16 cellular contexts compared by ENCODE assay signal in genomic region chrX:136179133-136179532, GRCh38. TPM values are rescaled to one million over a fixed set of nuclear protein-coding genes. Genes with fewer than 3 reads are reported as not detected.
DNase-seq lines count a peak whose midpoint lies in the region; ATAC-seq, FAIRE-seq and TF ChIP-seq lines count a peak whose summit lies in the region.
"Had no signal": no experiment of that assay in that cellular context is flagged by ENCODE, and none has a peak within 500 bp of the region (broad histone marks: within the 10 kb centered on the region; RNA-seq: fewer than 3 reads in every experiment).

No MANE protein-coding gene starts in this region.

- 54 to 56% methylated on average over 4 of the region's 4 CpGs for WGBS in heart right ventricle, 2 donors
- 60% methylated on average over 4 of the region's 4 CpGs for WGBS in right cardiac atrium
- 59 to 90% (median 69%) methylated on average over 4 of the region's 4 CpGs for WGBS in stomach, 5 donors
- 72 to 89% (median 83%) methylated on average over 4 of the region's 4 CpGs for WGBS in spleen, 5 donors

- peak in 3 of 8 donors; percentile 27 to 77 (median 36) for ATAC-seq in heart right ventricle
- ATAC-seq in left cardiac atrium = no peak
- no peak for ATAC-seq in right cardiac atrium
- ATAC-seq in mucosa of descending colon = no peak
- ATAC-seq in GM21576 (IDR thresholded peaks at IDR 0.05; ENCODE audit: unreplicated experiment) = no peak

- H3K36me3 ChIP-seq in heart right ventricle = peaks cover 0 to 11% (median 0%) of the 10 kb centered on the region in 9 donors
- H3K36me3 ChIP-seq in stomach = no peaks in the 10 kb centered on the region
- no peaks in the 10 kb centered on the region for H3K36me3 ChIP-seq in mucosa of descending colon (ENCODE audit: low read depth)
- no peaks in the 10 kb centered on the region for H3K36me3 ChIP-seq in spleen

- H3K9me3 ChIP-seq in heart right ventricle = no peaks in the 10 kb centered on the region
- no peaks in the 10 kb centered on the region for H3K9me3 ChIP-seq in right cardiac atrium (ENCODE audit: control insufficient read depth, low read length)
- no peaks in the 10 kb centered on the region for H3K9me3 ChIP-seq in stomach
- no peaks in the 10 kb centered on the region for H3K9me3 ChIP-seq in mucosa of descending colon
- no peaks in the 10 kb centered on the region for H3K9me3 ChIP-seq in spleen

- H3K4me1 ChIP-seq in heart right ventricle (peaks cover 0 to 84% (median 18%) of the 10 kb centered on the region in 9 donors), right cardiac atrium (ENCODE audit: control insufficient read depth, insufficient read depth, low read length) (peaks cover 3% of the 10 kb centered on the region), stomach (peaks cover 0 to 31% (median 0%) of the 10 kb centered on the region in 4 donors), mucosa of descending colon (ENCODE audit: low read depth) (no peaks in the 10 kb centered on the region), spleen (no peaks in the 10 kb centered on the region)

- H3K4me3 ChIP-seq in heart right ventricle (no peak overlapping the region), right cardiac atrium (ENCODE audit: low read length) (no peak overlapping the region), stomach (no peak overlapping the region), mucosa of descending colon (no peak overlapping the region), spleen (no peak overlapping the region)

- no peak for TF ChIP-seq EP300 in stomach (IDR thresholded peaks at IDR 0.05)

- H3K27ac ChIP-seq in heart right ventricle = peak overlapping the region in 9 of 10 donors; percentile 22 to 82 (median 54)
- H3K27ac ChIP-seq in right cardiac atrium (ENCODE audit: low read length) = peak overlapping the region; percentile 64
- H3K27ac ChIP-seq in stomach = peak overlapping the region in 4 of 5 donors; percentile 44 to 86 (median 58)
- no peak overlapping the region for H3K27ac ChIP-seq in spleen
- H3K27ac ChIP-seq: RWPE1 had no signal

- no peak for TF ChIP-seq POLR2A in stomach (IDR thresholded peaks at IDR 0.05)
- TF ChIP-seq POLR2A in spleen (IDR thresholded peaks at IDR 0.05) = no peak
- no peak for TF ChIP-seq POLR2A in GM12892 (IDR thresholded peaks at IDR 0.05; ENCODE audit: low read depth, low read length)

- no peak for TF ChIP-seq CTCF in heart right ventricle (IDR thresholded peaks at IDR 0.05)
- TF ChIP-seq CTCF in stomach (IDR thresholded peaks at IDR 0.05) = no peak
- no peak for TF ChIP-seq CTCF in mucosa of descending colon (IDR thresholded peaks at IDR 0.05)
- no peak for TF ChIP-seq CTCF in spleen (IDR thresholded peaks at IDR 0.05 in 8 of 11, conservative IDR thresholded peaks at IDR 0.05 in 3 of 11)

- intact Hi-C loops in heart right ventricle (cut with DNase I) (no loop called here), left cardiac atrium (cut with DNase I) (no loop called here), right cardiac atrium (cut with DNase I) (no loop called here), stomach (cut with DNase I; ENCODE audit: low total_unique reads) (no loop called here), mucosa of descending colon (cut with DNase I, micrococcal nuclease) (no loop called here), spleen (cut with DNase I; ENCODE audit: low total_unique reads) (no loop called here)

- no peak for FAIRE-seq in GM12892 (lab: Jason Lieb, UNC)

- DNase-seq in heart right ventricle (no peak), left cardiac atrium (no peak), right cardiac atrium (no peak), stomach (no peak), mucosa of descending colon (no peak), spleen (no peak), GM12892 (ENCODE audit: insufficient read length) (no peak)
- DNase-seq: Calu3; CD4-positive, alpha-beta memory T cell; DMS53; NCI-H187; NCI-H69; NK-92 treated with Interleukin-12 subunit alpha and Interleukin-12 subunit beta, amount 100 ng/mL, for 24 hours; OCI-M1 had no signal

- peaks cover 0 to 22% (median 0%) of the 10 kb centered on the region in 7 donors for H3K27me3 ChIP-seq in heart right ventricle
- no peaks in the 10 kb centered on the region for H3K27me3 ChIP-seq in right cardiac atrium (ENCODE audit: control insufficient read depth, insufficient read depth)
- H3K27me3 ChIP-seq in stomach = peaks cover 0 to 4% (median 0%) of the 10 kb centered on the region in 3 donors
- H3K27me3 ChIP-seq in spleen (replicated peaks in 1 of 7) = peaks cover 0 to 6% (median 0%) of the 10 kb centered on the region in 7 donors

RNA-seq across cellular contexts. Expression of gene FHL1, which starts 31.8 kb away (rescaled TPM):
- total RNA-seq in heart right ventricle = 1,000 to 10,000 TPM in 8 of 10 donors, 100 to 1,000 TPM in 2; 367 to 3,919 (median 2,586) TPM
- 1,000 to 10,000 TPM in 1 of 2 donors, 100 to 1,000 TPM in 1; 480 to 3,681 TPM for polyA plus RNA-seq in heart right ventricle
- total RNA-seq in left cardiac atrium = 1,000 to 10,000 TPM; 1,025 to 1,081 TPM
- 100 to 1,000 TPM; 255 to 871 (median 312) TPM for total RNA-seq in right cardiac atrium
- 442 TPM for polyA plus RNA-seq in right cardiac atrium
- total RNA-seq in stomach = 1,000 to 10,000 TPM in 1 of 5 donors, 100 to 1,000 TPM in 4; 101 to 1,286 (median 650) TPM
- polyA plus RNA-seq in stomach = 100 to 1,000 TPM; 147 to 325 (median 211) TPM
- total RNA-seq in mucosa of descending colon = 100 to 1,000 TPM in 1 of 3 donors, 10 to 100 TPM in 2; 36.8 to 472 (median 53.2) TPM
- total RNA-seq in spleen = 100 to 1,000 TPM in 1 of 7 donors, 10 to 100 TPM in 6; 55.1 to 108 (median 68.8) TPM
- polyA plus RNA-seq in spleen = 10 to 100 TPM; 33.0 to 43.1 (median 35.9) TPM
- 5.4 TPM for polyA plus RNA-seq in GM12892 (2012; ENCODE audit: missing spikeins)

Comparison
In these comparisons a context has a peak if more than half of its experiments do, and no peak if none do; other contexts are left out.
1. H3K27ac ChIP-seq: peak in heart right ventricle (9 of 10), right cardiac atrium (single experiment) and stomach (4 of 5); none in spleen (0 of 8).